Comparison of ENCODE assay signal across 23 cellular contexts in genomic region chr21:19853061-19853460, GRCh38.
A peak's percentile ranks its signal among the peaks of the same experiment; 100 is the strongest.
DNase-seq lines count a peak whose midpoint lies in the region; ATAC-seq, FAIRE-seq and TF ChIP-seq lines count a peak whose summit lies in the region.
"Had no signal": no experiment of that assay in that cellular context is flagged by ENCODE, and none has a peak within 500 bp of the region (broad histone marks: within the 10 kb centered on the region; RNA-seq: fewer than 3 reads in every experiment).

No MANE protein-coding gene starts in this region.

- H3K27ac ChIP-seq in spleen (no peak overlapping the region), suprapubic skin (no peak overlapping the region)
- H3K27ac ChIP-seq: PC-9 had no signal

- H3K4me3 ChIP-seq in spleen (no peak overlapping the region), suprapubic skin (no peak overlapping the region)
- H3K4me3 ChIP-seq: PC-9 had no signal

- H3K4me3 Mint-ChIP-seq in chondrocyte (ENCODE audit: unreplicated experiment) = no peak overlapping the region

- H3K4me1 ChIP-seq in spleen = no peaks in the 10 kb centered on the region
- no peaks in the 10 kb centered on the region for H3K4me1 ChIP-seq in suprapubic skin

- no peak overlapping the region for H3K27ac Mint-ChIP-seq in chondrocyte (ENCODE audit: unreplicated experiment)

- TF ChIP-seq CTCF in chondrocyte (IDR thresholded peaks at IDR 0.05) = no peak
- TF ChIP-seq CTCF in spleen (IDR thresholded peaks at IDR 0.05 in 8 of 11, conservative IDR thresholded peaks at IDR 0.05 in 3 of 11) = no peak
- TF ChIP-seq CTCF in suprapubic skin (IDR thresholded peaks at IDR 0.05) = no peak

- H3K36me3 ChIP-seq in spleen (no peaks in the 10 kb centered on the region), suprapubic skin (no peaks in the 10 kb centered on the region)

- FAIRE-seq in H54 (lab: Jason Lieb, UNC) = no peak
- FAIRE-seq: H1, HTR-8/SVneo had no signal

- H3K4me1 Mint-ChIP-seq in chondrocyte (ENCODE audit: low read depth) = no peaks in the 10 kb centered on the region

- peaks cover 0 to 23% (median 0%) of the 10 kb centered on the region in 8 donors for H3K9me3 ChIP-seq in spleen
- peaks cover 5% of the 10 kb centered on the region for H3K9me3 ChIP-seq in suprapubic skin

- H3K27me3 ChIP-seq in spleen (replicated peaks in 1 of 7) (no peaks in the 10 kb centered on the region), suprapubic skin (no peaks in the 10 kb centered on the region)

- no peaks in the 10 kb centered on the region for H3K36me3 Mint-ChIP-seq in chondrocyte (ENCODE audit: low read depth)

- TF ChIP-seq POLR2A in H54 (IDR thresholded peaks at IDR 0.05; ENCODE audit: low read depth, low read length) = 0 out of 2 replicates have a peak, but pooled peaks have one; percentile 5
- TF ChIP-seq POLR2A in spleen (IDR thresholded peaks at IDR 0.05) = no peak
- no peak for TF ChIP-seq POLR2A in suprapubic skin (IDR thresholded peaks at IDR 0.05)

- 86 to 96% (median 87%) methylated on average over 8 to 10 of the region's 10 CpGs for WGBS in spleen, 5 donors
- WGBS in suprapubic skin = 89% methylated on average over 6 of the region's 10 CpGs

- no peak for TF ChIP-seq EP300 in suprapubic skin (IDR thresholded peaks at IDR 0.05)

- no peaks in the 10 kb centered on the region for H3K9me3 Mint-ChIP-seq in chondrocyte (ENCODE audit: low read depth)

- H3K27me3 Mint-ChIP-seq in chondrocyte (ENCODE audit: low read depth) = no peaks in the 10 kb centered on the region

- ATAC-seq in Right ventricle myocardium inferior (no peak), GM19467 (IDR thresholded peaks at IDR 0.05; ENCODE audit: unreplicated experiment) (no peak), HG03571 (IDR thresholded peaks at IDR 0.05; ENCODE audit: unreplicated experiment) (no peak)

- intact Hi-C loops in Right ventricle myocardium inferior (cut with DNase I) (no loop called here), cardiac septum (cut with DNase I) (no loop called here), spleen (cut with DNase I; ENCODE audit: low total_unique reads) (no loop called here)

- DNase-seq in Right ventricle myocardium inferior (ENCODE audit: missing footprints) = peak; percentile 27
- DNase-seq in cardiac septum (ENCODE audit: low spot score) = no peak
- DNase-seq in H54 (ENCODE audit: insufficient read length, low spot score) = no peak
- peak; percentile 68 for DNase-seq in chondrocyte (ENCODE audit: low spot score)
- peak; percentile 72 for DNase-seq in spleen
- no peak for DNase-seq in suprapubic skin (ENCODE audit: low spot score in 2 of 2)
- DNase-seq: Calu3, DMS153, KBM-7, MV-4-11, NCI-H1105, NCI-H1436 treated with DMSO at 0.1 percent for 48 hours, NCI-H187 treated with DMSO at 0.1 percent for 48 hours, NCI-H2171 treated with DMSO at 0.1 percent for 48 hours, NCI-H345, NCI-H524, NCI-H748 treated with DMSO at 0.1 percent for 48 hours, PC-9, SHP77 treated with DMSO at 0.1 percent for 48 hours had no signal

Comparison
In these comparisons a context has a peak if more than half of its experiments do, and no peak if none do; other contexts are left out.
1. DNase-seq: peak in Right ventricle myocardium inferior (single experiment), chondrocyte (single experiment) and spleen (single experiment); none in cardiac septum (single experiment), H54 (single experiment) and suprapubic skin (0 of 2).